ENCODE assay signal across 9 cellular contexts in the genomic region with DNA sequence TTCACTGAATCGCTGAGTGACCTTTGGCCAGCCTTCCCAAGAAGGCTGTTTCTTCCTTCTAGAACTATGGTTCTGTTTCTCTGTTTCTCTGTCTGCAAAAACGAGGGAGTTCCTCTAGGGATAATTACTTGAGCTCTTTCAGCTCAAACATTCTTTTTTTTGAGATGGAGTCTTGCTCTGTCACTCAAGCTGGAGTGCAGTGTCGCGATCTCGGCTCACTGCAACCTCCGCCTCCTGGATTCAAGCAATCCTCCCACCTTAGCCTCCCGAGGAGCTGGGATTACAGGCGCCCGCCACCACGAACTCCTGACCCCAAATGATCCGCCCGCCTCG. TPM values are rescaled to one million over a fixed set of nuclear protein-coding genes. Genes with fewer than 3 reads are reported as not detected.
DNase-seq lines count a peak whose midpoint lies in the region; ATAC-seq and TF ChIP-seq lines count a peak whose summit lies in the region.
"Had no signal": no experiment of that assay in that cellular context is flagged by ENCODE, and none has a peak within 500 bp of the region (broad histone marks: within the 10 kb centered on the region; RNA-seq: fewer than 3 reads in every experiment).

No MANE protein-coding gene starts in this region.

- no peak for ATAC-seq in heart left ventricle
- no peak for ATAC-seq in left cardiac atrium
- ATAC-seq in activated naive CD8-positive, alpha-beta T cell treated with anti-CD3 and anti-CD28 coated beads, Interleukin-2, amount 50 U/mL, for 24 hours, result no peak
- ATAC-seq in lung (ENCODE audit: insufficient read depth, low FRiP score), result no peak
- ATAC-seq in GM19328 (IDR thresholded peaks at IDR 0.05; ENCODE audit: unreplicated experiment), result no peak
- ATAC-seq in HG03354 (IDR thresholded peaks at IDR 0.05; ENCODE audit: poor library complexity, severe bottlenecking, unreplicated experiment), result no peak

- intact Hi-C loops in heart left ventricle (cut with DNase I) (loop anchor here in 7 of 10 donors (5.0 to 10.0 kb wide), 7 partner anchors 61 to 211 kb away; a partner anchor contains a TSS), left cardiac atrium (cut with DNase I) (no loop called here), vagina (cut with DNase I) (no loop called here)

- H3K4me3 ChIP-seq in heart left ventricle (peak overlapping the region; percentile 61 to 98 (median 83)), lung (peak overlapping the region; percentile 94), vagina (peak overlapping the region; percentile 67 to 81)

- H3K27me3 ChIP-seq in heart left ventricle, result peaks cover 0 to 6% (median 0%) of the 10 kb centered on the region in 9 donors
- H3K27me3 ChIP-seq in lung (ENCODE audit: control insufficient read depth, insufficient read depth), result no peaks in the 10 kb centered on the region
- H3K27me3 ChIP-seq in vagina, result no peaks in the 10 kb centered on the region

- DNase-seq in heart left ventricle, result no peak
- no peak for DNase-seq in left cardiac atrium
- DNase-seq in activated naive CD8-positive, alpha-beta T cell treated with anti-CD3 and anti-CD28 coated beads, Interleukin-2, amount 50 U/mL, for 24 hours, result no peak
- no peak for DNase-seq in lung (ENCODE audit: low spot score)
- DNase-seq in vagina (ENCODE audit: extremely low spot score in 2 of 2), result no peak
- no peak for DNase-seq in SIG-M5 treated with dmso at 0.1 percent for 504 hours (lab: John Stamatoyannopoulos, UW; ENCODE audit: unreplicated experiment)

- H3K36me3 Mint-ChIP-seq in activated naive CD8-positive, alpha-beta T cell treated with anti-CD3 and anti-CD28 coated beads, Interleukin-2, amount 50 U/mL, for 24 hours (ENCODE audit: low read depth), result peaks cover 43% of the 10 kb centered on the region

- H3K4me1 ChIP-seq in heart left ventricle, result peaks cover 0 to 35% (median 16%) of the 10 kb centered on the region in 12 donors
- peaks cover 4 to 13% of the 10 kb centered on the region in 2 donors for H3K4me1 ChIP-seq in lung (ENCODE audit: control insufficient read depth in 2 of 2, insufficient read depth in 2 of 2, low read length in 2 of 2)
- peaks cover 38% of the 10 kb centered on the region for H3K4me1 ChIP-seq in vagina

- TF ChIP-seq POLR2A in heart left ventricle (IDR thresholded peaks at IDR 0.05) (no peak), vagina (IDR thresholded peaks at IDR 0.05) (no peak)

- no peak for TF ChIP-seq CTCF in heart left ventricle (IDR thresholded peaks at IDR 0.05)
- no peak for TF ChIP-seq CTCF in lung (IDR thresholded peaks at IDR 0.05; ENCODE audit: control extremely low read depth, extremely low read depth)
- TF ChIP-seq CTCF in vagina (IDR thresholded peaks at IDR 0.05), result no peak

- H3K27ac ChIP-seq in heart left ventricle (peak overlapping the region in 9 of 12 donors; percentile 72 to 91 (median 84)), lung (ENCODE audit: low read depth in 1 of 2, low read length in 1 of 2) (peak overlapping the region in 1 of 2 donors; percentile 85), vagina (peak overlapping the region; percentile 80)

- H3K4me1 Mint-ChIP-seq in activated naive CD8-positive, alpha-beta T cell treated with anti-CD3 and anti-CD28 coated beads, Interleukin-2, amount 50 U/mL, for 24 hours, result peaks cover 41% of the 10 kb centered on the region

- H3K27ac Mint-ChIP-seq in activated naive CD8-positive, alpha-beta T cell treated with anti-CD3 and anti-CD28 coated beads, Interleukin-2, amount 50 U/mL, for 24 hours, result peak overlapping the region; percentile 99

- no peaks in the 10 kb centered on the region for H3K9me3 Mint-ChIP-seq in activated naive CD8-positive, alpha-beta T cell treated with anti-CD3 and anti-CD28 coated beads, Interleukin-2, amount 50 U/mL, for 24 hours

- no peaks in the 10 kb centered on the region for H3K9me3 ChIP-seq in heart left ventricle
- H3K9me3 ChIP-seq in lung (ENCODE audit: control insufficient read depth in 2 of 2, insufficient read depth in 1 of 2, low read length in 1 of 2), result no peaks in the 10 kb centered on the region
- no peaks in the 10 kb centered on the region for H3K9me3 ChIP-seq in vagina

- WGBS in heart left ventricle, 4 donors, result 5 to 8% (median 6%) methylated on average over 13 of the region's 13 CpGs
- 3% methylated on average over 13 of the region's 13 CpGs for WGBS in lung, 2 donors

- peak overlapping the region; percentile 99 for H3K4me3 Mint-ChIP-seq in activated naive CD8-positive, alpha-beta T cell treated with anti-CD3 and anti-CD28 coated beads, Interleukin-2, amount 50 U/mL, for 24 hours

- peaks cover 17% of the 10 kb centered on the region for H3K27me3 Mint-ChIP-seq in activated naive CD8-positive, alpha-beta T cell treated with anti-CD3 and anti-CD28 coated beads, Interleukin-2, amount 50 U/mL, for 24 hours

- H3K36me3 ChIP-seq in heart left ventricle, result peaks cover 0 to 31% (median 21%) of the 10 kb centered on the region in 9 donors
- H3K36me3 ChIP-seq in lung (ENCODE audit: control insufficient read depth in 2 of 2, insufficient read depth in 2 of 2, low read length in 2 of 2), result peaks cover 6 to 9% of the 10 kb centered on the region in 2 donors
- H3K36me3 ChIP-seq in vagina, result no peaks in the 10 kb centered on the region

RNA-seq across cellular contexts. Expression of a gene that starts 0.7 kb away (rescaled TPM):
- total RNA-seq in heart left ventricle, result 10 to 100 TPM; 39.7 to 64.2 (median 50.3) TPM
- polyA plus RNA-seq in heart left ventricle, result 100 to 1,000 TPM; 103 to 139 TPM
- 10 to 100 TPM; 58.8 to 64.9 TPM for total RNA-seq in left cardiac atrium
- 10 to 100 TPM; 66.7 to 76.5 TPM for total RNA-seq in lung
- polyA plus RNA-seq in lung, result 100 to 1,000 TPM; 103 to 132 TPM
- 70.7 TPM for total RNA-seq in vagina

RNA-seq across cellular contexts. Expression of a gene that starts 15.6 kb away (rescaled TPM):
- total RNA-seq in heart left ventricle (1 to 10 TPM; 5.5 to 9.8 (median 7.3) TPM), left cardiac atrium (1 to 10 TPM; 6.4 to 6.7 TPM), lung (1 to 10 TPM; 3.9 to 6.3 TPM), vagina (14.0 TPM)
- polyA plus RNA-seq in heart left ventricle (1 to 10 TPM; 2.4 to 6.0 TPM), lung (1 to 10 TPM; 2.6 to 4.0 TPM)

RNA-seq across cellular contexts. Expression of a gene that starts 59.0 kb away (rescaled TPM):
- 1 to 10 TPM in 5 of 9 donors, under 1 TPM in 4; 0.59 to 1.9 (median 1.0) TPM for total RNA-seq in heart left ventricle
- polyA plus RNA-seq in heart left ventricle, result under 1 TPM; 0.03 to 0.30 TPM
- total RNA-seq in left cardiac atrium, result under 1 TPM; 0.21 to 0.77 TPM
- total RNA-seq in lung, result under 1 TPM; 0.06 to 0.25 TPM
- polyA plus RNA-seq in lung, result under 1 TPM in 1 of 2 donors, not detected in 1; 0.06 TPM
- total RNA-seq in vagina, result 0.98 TPM
- total RNA-seq: dermis microvascular lymphatic vessel endothelial cell had no signal

Comparison
In these comparisons a context has a peak if more than half of its experiments do, and no peak if none do; other contexts are left out.
1. intact Hi-C loops: an anchor here in heart left ventricle (5.0 to 10.0 kb wide); none called in left cardiac atrium and vagina.